1 cellular context compared by ENCODE assay signal in genomic region chr5:115602585-115603125, GRCh38.
TF ChIP-seq lines count a peak whose summit lies in the region.

No MANE protein-coding gene starts in this region.

TF ChIP-seq in IMR-90, 13 proteins besides CTCF, POLR2A, EP300 and RAD21 (continued from another document):
- no peak for TF ChIP-seq MAFK (IDR thresholded peaks at IDR 0.05; ENCODE audit: low read depth, low read length)
- TF ChIP-seq FOS (IDR thresholded peaks at IDR 0.05; ENCODE audit: low read depth, low read length): no peak
- TF ChIP-seq SMC3 (IDR thresholded peaks at IDR 0.05; ENCODE audit: low read depth, low read length): no peak
